Comparison of ENCODE assay signal across 18 cellular contexts in genomic region chr18:40874233-40874632, GRCh38.
A peak's percentile ranks its signal among the peaks of the same experiment; 100 is the strongest.
DNase-seq lines count a peak whose midpoint lies in the region; ATAC-seq, FAIRE-seq and TF ChIP-seq lines count a peak whose summit lies in the region.
"Had no signal": no experiment of that assay in that cellular context is flagged by ENCODE, and none has a peak within 500 bp of the region (broad histone marks: within the 10 kb centered on the region; RNA-seq: fewer than 3 reads in every experiment).

No MANE protein-coding gene starts in this region.

- H3K36me3 ChIP-seq in GM23248 (ENCODE audit: low read depth): no peaks in the 10 kb centered on the region
- H3K36me3 ChIP-seq in adipocyte (ENCODE audit: control insufficient read depth, insufficient read depth, low read length, severe bottlenecking): no peaks in the 10 kb centered on the region
- H3K36me3 ChIP-seq in HepG2 (replicated peaks in 1 of 2; ENCODE audit: control insufficient read depth in 1 of 2, insufficient read depth in 2 of 2, low read length in 2 of 2): no peaks in the 10 kb centered on the region

- POLR2A ChIA-PET in HepG2 (lab: Yijun Ruan, JAX): no interaction called here

- peak; percentile 58 for DNase-seq in GM23248
- DNase-seq in adipocyte (ENCODE audit: low read depth): peak; percentile 59
- peak; percentile 91 for DNase-seq in fibroblast of pulmonary artery (ENCODE audit: low read depth)
- peak; percentile 75 for DNase-seq in renal cortical epithelial cell (ENCODE audit: low read depth)
- no peak for DNase-seq in HepG2 (ENCODE audit: low spot score)
- DNase-seq in activated T-helper 1 cell treated with anti-CD3 and anti-CD28 coated beads, Interleukin-12 subunit alpha, Interleukin-12 subunit beta, Interleukin-2, Interleukin-4 antibody, amounts not matched to agents 30 ng/mL and 10 ng/mL and 1 ng/mL, durations not matched to agents 14 hours and 24 hours and 36 hours (ENCODE audit: low spot score): no peak
- no peak for DNase-seq in caudate nucleus (lab: John Stamatoyannopoulos, UW)
- DNase-seq: activated CD4-positive, alpha-beta memory T cell treated with anti-CD3 and anti-CD28 coated beads, Interleukin-2, amount 10 ng/mL, durations not matched to agents 7 days and 5 days; activated CD4-positive, CD25-positive, alpha-beta regulatory T cell; activated T-cell treated with anti-CD3 and anti-CD28 coated beads for 4 hours; amniotic stem cell; Caco-2; cerebellar nuclear complex; NCI-H187; retina; stimulated activated CD8-positive, alpha-beta memory T cell treated with anti-CD3 and anti-CD28 coated beads, Interleukin-4, amount 100 ng/mL, for 48 hours had no signal

- H3K4me1 ChIP-seq in GM23248 (ENCODE audit: insufficient read depth) (peaks cover 48% of the 10 kb centered on the region), adipocyte (ENCODE audit: control insufficient read depth, insufficient read depth, low read length) (no peaks in the 10 kb centered on the region), HepG2 (ENCODE audit: insufficient read depth, low read length) (no peaks in the 10 kb centered on the region)
- H3K4me1 ChIP-seq: Caco-2 had no signal

- TF ChIP-seq CTCF in fibroblast of pulmonary artery (IDR thresholded peaks at IDR 0.05; ENCODE audit: low read length, missing control alignments): no peak
- no peak for TF ChIP-seq CTCF in HepG2 (CRISPR knock-in tag; IDR thresholded peaks at IDR 0.05)

- H3K9ac ChIP-seq in GM23248: no peak overlapping the region
- H3K9ac ChIP-seq in adipocyte (ENCODE audit: low read length): no peak overlapping the region
- no peak overlapping the region for H3K9ac ChIP-seq in HepG2 (ENCODE audit: insufficient read depth, low read depth, low read length)

- peaks cover 1% of the 10 kb centered on the region for H3K9me3 Mint-ChIP-seq in activated T-helper 1 cell treated with anti-CD3 and anti-CD28 coated beads, Interleukin-12 subunit alpha, Interleukin-12 subunit beta, Interleukin-2, Interleukin-4 antibody, amounts not matched to agents 30 ng/mL and 10 ng/mL and 1 ng/mL, durations not matched to agents 14 hours and 24 hours and 36 hours

- no peak overlapping the region for H3K4me3 Mint-ChIP-seq in activated T-helper 1 cell treated with anti-CD3 and anti-CD28 coated beads, Interleukin-12 subunit alpha, Interleukin-12 subunit beta, Interleukin-2, Interleukin-4 antibody, amounts not matched to agents 30 ng/mL and 10 ng/mL and 1 ng/mL, durations not matched to agents 14 hours and 24 hours and 36 hours
- H3K4me3 Mint-ChIP-seq: activated CD4-positive, alpha-beta memory T cell treated with anti-CD3 and anti-CD28 coated beads, Interleukin-2, amount 10 ng/mL, durations not matched to agents 7 days and 5 days had no signal

- no peak overlapping the region for H3K27ac Mint-ChIP-seq in activated T-helper 1 cell treated with anti-CD3 and anti-CD28 coated beads, Interleukin-12 subunit alpha, Interleukin-12 subunit beta, Interleukin-2, Interleukin-4 antibody, amounts not matched to agents 30 ng/mL and 10 ng/mL and 1 ng/mL, durations not matched to agents 14 hours and 24 hours and 36 hours
- H3K27ac Mint-ChIP-seq: activated CD4-positive, alpha-beta memory T cell treated with anti-CD3 and anti-CD28 coated beads, Interleukin-2, amount 10 ng/mL, durations not matched to agents 7 days and 5 days had no signal

- TF ChIP-seq RAD21 in HepG2 (CRISPR knock-in tag; IDR thresholded peaks at IDR 0.05): no peak

- intact Hi-C loops in HepG2 (cut with micrococcal nuclease; ENCODE audit: unreplicated experiment): no loop called here
- intact Hi-C loops in activated T-helper 1 cell treated with anti-CD3 and anti-CD28 coated beads, Interleukin-12 subunit alpha, Interleukin-12 subunit beta, Interleukin-2, Interleukin-4 antibody, amounts not matched to agents 30 ng/mL and 10 ng/mL and 1 ng/mL, durations not matched to agents 14 hours and 24 hours and 36 hours (cut with micrococcal nuclease): no loop called here

- no peaks in the 10 kb centered on the region for H3K9me2 ChIP-seq in GM23248 (ENCODE audit: insufficient read depth)

- H3F3A ChIP-seq in GM23248 (ENCODE audit: insufficient read depth): peaks cover 36% of the 10 kb centered on the region

- H3K36me3 Mint-ChIP-seq in activated T-helper 1 cell treated with anti-CD3 and anti-CD28 coated beads, Interleukin-12 subunit alpha, Interleukin-12 subunit beta, Interleukin-2, Interleukin-4 antibody, amounts not matched to agents 30 ng/mL and 10 ng/mL and 1 ng/mL, durations not matched to agents 14 hours and 24 hours and 36 hours (ENCODE audit: low read depth): no peaks in the 10 kb centered on the region

- H3K4me3 ChIP-seq in GM23248: no peak overlapping the region
- H3K4me3 ChIP-seq in adipocyte (ENCODE audit: low read length): no peak overlapping the region
- H3K4me3 ChIP-seq in fibroblast of pulmonary artery (replicated peaks; ENCODE audit: low read depth, low read length): no peak overlapping the region
- H3K4me3 ChIP-seq in HepG2 (replicated peaks in 1 of 3; ENCODE audit: insufficient read depth in 1 of 3, low read depth in 2 of 3, low read length in 3 of 3): no peak overlapping the region
- H3K4me3 ChIP-seq: K562 had no signal

- no peaks in the 10 kb centered on the region for H3K4me1 Mint-ChIP-seq in activated T-helper 1 cell treated with anti-CD3 and anti-CD28 coated beads, Interleukin-12 subunit alpha, Interleukin-12 subunit beta, Interleukin-2, Interleukin-4 antibody, amounts not matched to agents 30 ng/mL and 10 ng/mL and 1 ng/mL, durations not matched to agents 14 hours and 24 hours and 36 hours (ENCODE audit: low read depth)
- H3K4me1 Mint-ChIP-seq: activated CD4-positive, alpha-beta memory T cell treated with anti-CD3 and anti-CD28 coated beads, Interleukin-2, amount 10 ng/mL, durations not matched to agents 7 days and 5 days had no signal

- in situ Hi-C loops in GM23248 (cut with MboI): no loop called here
- in situ Hi-C loops in HepG2 (cut with HindIII; ENCODE audit: extremely low pct_ligation_motif_present, low pct_unique_long_range_greater_than_20kb): no loop called here

- no peak for ATAC-seq in HepG2
- ATAC-seq: esophagus mucosa, K562 had no signal

- 48 to 50% methylated on average over 1 of the region's 1 CpG for WGBS in GM23248 (ENCODE audit: low coverage in 1 of 2, low lambda C conversion rate in 2 of 2, missing lambda C conversion rate in 2 of 2), 2 experiments
- WGBS in HepG2 (ENCODE audit: low lambda C conversion rate): 50% methylated on average over 1 of the region's 1 CpG

- FAIRE-seq in HepG2 (lab: Jason Lieb, UNC): no peak
- FAIRE-seq: K562 had no signal

- H3K27ac ChIP-seq in GM23248 (peak overlapping the region; percentile 31), HepG2 (ENCODE audit: extremely low read length, insufficient read depth, low read length) (no peak overlapping the region), caudate nucleus (ENCODE audit: low read depth, low read length) (no peak overlapping the region)

- no peaks in the 10 kb centered on the region for H3K9me3 ChIP-seq in GM23248 (ENCODE audit: low read depth)
- no peaks in the 10 kb centered on the region for H3K9me3 ChIP-seq in adipocyte (ENCODE audit: control insufficient read depth, low read length)
- no peaks in the 10 kb centered on the region for H3K9me3 ChIP-seq in HepG2 (ENCODE audit: low read length)
- H3K9me3 ChIP-seq: Caco-2 had no signal

- peak overlapping the region; percentile 16 for H3K4me2 ChIP-seq in GM23248 (ENCODE audit: unreplicated experiment)
- no peak overlapping the region for H3K4me2 ChIP-seq in HepG2 (ENCODE audit: low read depth, low read length)

- BruUV-seq in HepG2 (replicated peaks; lab: Mats Ljungman, UMichigan): no TSS peak

- CTCF ChIA-PET in HepG2 (lab: Yijun Ruan, JAX; ENCODE audit: low intra/inter-chr PET ratio, low total read pairs): no interaction called here

- no peaks in the 10 kb centered on the region for H3K27me3 Mint-ChIP-seq in activated T-helper 1 cell treated with anti-CD3 and anti-CD28 coated beads, Interleukin-12 subunit alpha, Interleukin-12 subunit beta, Interleukin-2, Interleukin-4 antibody, amounts not matched to agents 30 ng/mL and 10 ng/mL and 1 ng/mL, durations not matched to agents 14 hours and 24 hours and 36 hours (ENCODE audit: insufficient read depth)
- H3K27me3 Mint-ChIP-seq: activated CD4-positive, alpha-beta memory T cell treated with anti-CD3 and anti-CD28 coated beads, Interleukin-2, amount 10 ng/mL, durations not matched to agents 7 days and 5 days had no signal

- no peak for TF ChIP-seq POLR2A in HepG2 (IDR thresholded peaks at IDR 0.05; ENCODE audit: insufficient read depth in 1 of 2, low read depth in 2 of 2, low read length in 2 of 2)

- H2AFZ ChIP-seq in GM23248 (no peak overlapping the region), HepG2 (ENCODE audit: low read length) (no peak overlapping the region)

- H3K27me3 ChIP-seq in GM23248 (replicated peaks; ENCODE audit: insufficient read depth): no peaks in the 10 kb centered on the region
- H3K27me3 ChIP-seq in adipocyte (replicated peaks; ENCODE audit: control insufficient read depth, insufficient read depth, low read length): no peaks in the 10 kb centered on the region
- no peaks in the 10 kb centered on the region for H3K27me3 ChIP-seq in HepG2 (ENCODE audit: control insufficient read depth in 1 of 2, insufficient read depth in 2 of 2, low read length in 2 of 2)

- H4K20me1 ChIP-seq in GM23248 (ENCODE audit: insufficient read depth): no peaks in the 10 kb centered on the region
- no peaks in the 10 kb centered on the region for H4K20me1 ChIP-seq in HepG2 (ENCODE audit: insufficient read depth, low read length)

- H3K79me2 ChIP-seq in GM23248 (ENCODE audit: insufficient read depth) (no peaks in the 10 kb centered on the region), HepG2 (ENCODE audit: insufficient read depth, low read length) (no peaks in the 10 kb centered on the region)

- TF ChIP-seq EP300 in HepG2 (IDR thresholded peaks at IDR 0.05; ENCODE audit: low read depth in 2 of 2, low read length in 2 of 2): no peak
- TF ChIP-seq EP300 in HepG2 (CRISPR knock-in tag; IDR thresholded peaks at IDR 0.05; ENCODE audit: borderline replicate concordance): no peak

TF ChIP-seq in HepG2, 621 proteins besides CTCF, POLR2A, EP300 and RAD21:
- TF ChIP-seq MED1 (CRISPR knock-in tag; IDR thresholded peaks at IDR 0.05): no peak
- TF ChIP-seq ZNF276 (CRISPR knock-in tag; IDR thresholded peaks at IDR 0.05; ENCODE audit: low read depth): no peak

Comparison
In these comparisons a context has a peak if more than half of its experiments do, and no peak if none do; other contexts are left out.
1. DNase-seq: peak in GM23248 (single experiment), adipocyte (single experiment), fibroblast of pulmonary artery (single experiment) and renal cortical epithelial cell (single experiment); none in HepG2 (single experiment), activated T-helper 1 cell treated with anti-CD3 and anti-CD28 coated beads, Interleukin-12 subunit alpha, Interleukin-12 subunit beta, Interleukin-2, Interleukin-4 antibody, amounts not matched to agents 30 ng/mL and 10 ng/mL and 1 ng/mL, durations not matched to agents 14 hours and 24 hours and 36 hours (single experiment) and caudate nucleus (0 of 61).